24 cellular contexts compared by ENCODE assay signal in genomic region chr16:51815527-51815926, GRCh38.
"Had no signal": no experiment of that assay in that cellular context is flagged by ENCODE, and none has a peak within 500 bp of the region (broad histone marks: within the 10 kb centered on the region; RNA-seq: fewer than 3 reads in every experiment).

No MANE protein-coding gene starts in this region.

- H3K4me2 ChIP-seq: neural progenitor cell had no signal

- H3K9me3 ChIP-seq: ovary, psoas muscle, right lobe of liver, sigmoid colon, thoracic aorta, thyroid gland, upper lobe of left lung, vagina had no signal

- H3K27me3 ChIP-seq: neural progenitor cell, ovary, right lobe of liver, sigmoid colon, stomach, thyroid gland, tibial nerve, upper lobe of left lung, vagina had no signal

- H3K4me3 ChIP-seq: neural progenitor cell, ovary, psoas muscle, right lobe of liver, sigmoid colon, stomach, thoracic aorta, thyroid gland, tibial nerve, upper lobe of left lung, vagina had no signal

- H3K36me3 ChIP-seq: neural progenitor cell, ovary, right lobe of liver, sigmoid colon, stomach, thoracic aorta, thyroid gland, tibial nerve, upper lobe of left lung, vagina had no signal

- H2AFZ ChIP-seq: neural progenitor cell, parathyroid adenoma had no signal

- ATAC-seq: psoas muscle; right cardiac atrium; right lobe of liver; stimulated activated effector memory CD8-positive, alpha-beta T cell treated with anti-CD3 and anti-CD28 coated beads, Interleukin-12 subunit alpha, Interleukin-12 subunit beta, amount 100 ng/mL, for 72 hours; stimulated activated naive B cell treated with anti-CD40 and anti-IgM and Interleukin-4, amounts not matched to agents 10 μg/mL and 1 μg/mL and 100 μg/mL, for 72 hours had no signal

- H3K9ac ChIP-seq: neural progenitor cell, parathyroid adenoma had no signal

- H3K27ac ChIP-seq: neural progenitor cell, ovary, parathyroid adenoma, psoas muscle, right lobe of liver, sigmoid colon, stomach, thoracic aorta, thyroid gland, tibial nerve, upper lobe of left lung, vagina had no signal

- DNase-seq: occipital lobe; ovary; posterior cingulate gyrus; psoas muscle; right cardiac atrium; right lobe of liver; sigmoid colon; small intestine; stimulated activated CD4-positive, alpha-beta T cell treated with anti-CD3 and anti-CD28 coated beads, Interleukin-15, amount 100 ng/mL, for 24 hours; stimulated activated CD4-positive, alpha-beta T cell treated with anti-CD3 and anti-CD28 coated beads, Interleukin-2, amount 100 ng/mL, for 24 hours; stimulated activated CD4-positive, alpha-beta T cell treated with anti-CD3 and anti-CD28 coated beads, Interleukin-2, amount 100 ng/mL, for 48 hours; stimulated activated CD4-positive, alpha-beta T cell treated with anti-CD3 and anti-CD28 coated beads, Interleukin-4, amount 100 ng/mL, for 24 hours; stimulated activated naive B cell treated with anti-CD40 and anti-IgM and Interleukin-4, amounts not matched to agents 10 μg/mL and 1 μg/mL and 100 μg/mL, for 72 hours; stimulated activated naive CD4-positive, alpha-beta T cell treated with Interleukin-2 at 50 U/mL for 16 hours; stomach; thyroid gland; trophoblast cell; upper lobe of left lung had no signal

- H3K4me1 ChIP-seq: parathyroid adenoma, psoas muscle, right lobe of liver, sigmoid colon, upper lobe of left lung, vagina had no signal
